Comparison of ENCODE assay signal across 23 cellular contexts in genomic region chr14:67010602-67011001, GRCh38.
"Had no signal": no experiment of that assay in that cellular context is flagged by ENCODE, and none has a peak within 500 bp of the region (broad histone marks: within the 10 kb centered on the region; RNA-seq: fewer than 3 reads in every experiment).

No MANE protein-coding gene starts in this region.

- H3K4me3 ChIP-seq: ascending aorta, breast epithelium, mucosa of descending colon, prostate gland, transverse colon had no signal

- DNase-seq: activated CD4-positive, alpha-beta T cell treated with anti-CD3 and anti-CD28 coated beads for 1 hour; activated CD4-positive, alpha-beta T cell treated with anti-CD3 and anti-CD28 coated beads, Interleukin-2, amount 50 U/mL, for 4 hours; activated naive CD4-positive, alpha-beta T cell treated with Interleukin-2 at 50 U/mL for 16 hours; activated T-cell treated with anti-CD3 and anti-CD28 coated beads for 4 hours; dermis blood vessel endothelial cell; effector memory CD8-positive, alpha-beta T cell; foreskin keratinocyte; glutamatergic neuron; kidney glomerular epithelial cell; left ventricle myocardium superior; mucosa of descending colon; natural killer cell; nucleus accumbens; right cardiac atrium; small intestine; stimulated activated CD4-positive, alpha-beta T cell treated with anti-CD3 and anti-CD28 coated beads, Interleukin-4, amount 100 ng/mL, for 24 hours; stimulated activated naive CD8-positive, alpha-beta T cell treated with anti-CD3 and anti-CD28 coated beads, Interleukin-15, Interleukin-2, amounts not matched to agents 100 U/mL and 50 U/mL, for 24 hours; T1000; transverse colon had no signal

- H3K4me1 ChIP-seq: ascending aorta, breast epithelium, foreskin keratinocyte, prostate gland, transverse colon had no signal

- H3K36me3 ChIP-seq: ascending aorta, breast epithelium, prostate gland, transverse colon had no signal

- H3K27me3 ChIP-seq: ascending aorta, breast epithelium, foreskin keratinocyte, transverse colon had no signal

- H3K9me3 ChIP-seq: ascending aorta, breast epithelium, mucosa of descending colon, prostate gland, transverse colon had no signal

- FAIRE-seq: small intestine had no signal

- H3K27ac ChIP-seq: ascending aorta, breast epithelium, foreskin keratinocyte, prostate gland, transverse colon, VCaP had no signal
